Comparison of ENCODE assay signal across 7 cellular contexts in the genomic region with DNA sequence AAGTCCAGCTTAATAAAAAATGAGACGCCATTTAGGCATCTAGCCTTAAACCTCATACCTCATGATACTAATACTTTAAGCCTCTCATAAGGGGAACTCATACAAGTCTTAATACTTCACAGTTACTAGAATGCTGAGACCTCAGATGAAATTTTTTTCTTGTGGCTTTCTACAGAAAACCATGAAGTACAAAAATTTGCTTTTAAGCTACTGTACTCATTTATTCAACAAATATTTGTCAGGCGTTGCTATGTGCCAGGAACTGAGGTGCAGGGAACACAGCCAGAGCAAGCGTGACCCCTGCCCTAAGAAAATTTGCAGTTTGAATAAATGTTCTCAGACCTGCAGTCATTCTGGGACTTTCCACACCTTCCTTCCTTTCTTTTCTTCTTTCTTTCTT.
A peak's percentile ranks its signal among the peaks of the same experiment; 100 is the strongest.
DNase-seq lines count a peak whose midpoint lies in the region; ATAC-seq and TF ChIP-seq lines count a peak whose summit lies in the region.

No MANE protein-coding gene starts in this region.

- no peaks in the 10 kb centered on the region for H3K9me3 ChIP-seq in endodermal cell (ENCODE audit: control insufficient read depth, low read length)

- peaks cover 12% of the 10 kb centered on the region for H3K9me3 Mint-ChIP-seq in activated naive CD4-positive, alpha-beta T cell treated with anti-CD3 and anti-CD28 coated beads, Interleukin-2, amount 50 U/mL, for 24 hours
- H3K9me3 Mint-ChIP-seq in endodermal cell, result no peaks in the 10 kb centered on the region

- WGBS in endodermal cell (ENCODE audit: insufficient coverage in 1 of 2, insufficient read length in 1 of 2), 2 experiments, result 84 to 100% methylated on average over 2 to 3 of the region's 3 CpGs

- no peaks in the 10 kb centered on the region for H3K36me3 ChIP-seq in endodermal cell (ENCODE audit: control insufficient read depth, insufficient read depth, low read length)

- no peak overlapping the region for H3K9ac ChIP-seq in endodermal cell (ENCODE audit: extremely low read depth, low read length, poor library complexity, severe bottlenecking)

- ATAC-seq in GM19395 (IDR thresholded peaks at IDR 0.05; ENCODE audit: unreplicated experiment) (peak; percentile 47), HG03066 (IDR thresholded peaks at IDR 0.05; ENCODE audit: low read depth, unreplicated experiment) (peak; percentile 34)

- H3K4me3 ChIP-seq in endodermal cell (ENCODE audit: low read length), result no peak overlapping the region

- peak overlapping the region; percentile 79 for H3K4me3 Mint-ChIP-seq in activated naive CD4-positive, alpha-beta T cell treated with anti-CD3 and anti-CD28 coated beads, Interleukin-2, amount 50 U/mL, for 24 hours
- H3K4me3 Mint-ChIP-seq in endodermal cell, result no peak overlapping the region

- H3K27ac ChIP-seq in endodermal cell (ENCODE audit: low read depth, low read length), result no peak overlapping the region

- TF ChIP-seq CTCF in endodermal cell (conservative IDR thresholded peaks at IDR 0.05), result no peak

- H3K27me3 ChIP-seq in endodermal cell (ENCODE audit: control insufficient read depth, insufficient read depth, low read length, poor library complexity, severe bottlenecking), result no peaks in the 10 kb centered on the region

- H3K4me1 Mint-ChIP-seq in activated naive CD4-positive, alpha-beta T cell treated with anti-CD3 and anti-CD28 coated beads, Interleukin-2, amount 50 U/mL, for 24 hours, result peaks cover 80% of the 10 kb centered on the region
- H3K4me1 Mint-ChIP-seq in endodermal cell, result no peaks in the 10 kb centered on the region

- H3K36me3 Mint-ChIP-seq in activated naive CD4-positive, alpha-beta T cell treated with anti-CD3 and anti-CD28 coated beads, Interleukin-2, amount 50 U/mL, for 24 hours, result peaks cover 15% of the 10 kb centered on the region
- no peaks in the 10 kb centered on the region for H3K36me3 Mint-ChIP-seq in endodermal cell (ENCODE audit: low read depth)

- DNase-seq in stimulated activated CD4-positive, alpha-beta T cell treated with anti-CD3 and anti-CD28 coated beads, TNF-alpha, amount 100 ng/mL, for 24 hours (ENCODE audit: low read depth in 3 of 3), result peak in 2 of 3 experiments; percentile 47 to 48
- DNase-seq in endodermal cell (no peak), C1 segment of cervical spinal cord (lab: John Stamatoyannopoulos, UW) (no peak), NCI-H146 treated with DMSO at 0.1 percent for 48 hours (lab: John Stamatoyannopoulos, UW; ENCODE audit: unreplicated experiment) (no peak)

- no peaks in the 10 kb centered on the region for H3K4me1 ChIP-seq in endodermal cell (ENCODE audit: control insufficient read depth, insufficient read depth, low read length)

- peak overlapping the region; percentile 97 for H3K27ac Mint-ChIP-seq in activated naive CD4-positive, alpha-beta T cell treated with anti-CD3 and anti-CD28 coated beads, Interleukin-2, amount 50 U/mL, for 24 hours
- H3K27ac Mint-ChIP-seq in endodermal cell, result no peak overlapping the region

- no peaks in the 10 kb centered on the region for H3K27me3 Mint-ChIP-seq in activated naive CD4-positive, alpha-beta T cell treated with anti-CD3 and anti-CD28 coated beads, Interleukin-2, amount 50 U/mL, for 24 hours
- H3K27me3 Mint-ChIP-seq in endodermal cell (ENCODE audit: insufficient read depth), result peaks cover 2% of the 10 kb centered on the region

Comparison
In these comparisons a context has a peak if more than half of its experiments do, and no peak if none do; other contexts are left out.
1. DNase-seq: peak in stimulated activated CD4-positive, alpha-beta T cell treated with anti-CD3 and anti-CD28 coated beads, TNF-alpha, amount 100 ng/mL, for 24 hours (2 of 3); none in endodermal cell (single experiment), C1 segment of cervical spinal cord (0 of 14) and NCI-H146 treated with DMSO at 0.1 percent for 48 hours (single experiment).